In genomic region chr5:181160144-181160754, GRCh38 we compare ENCODE assay signal across 1 cellular context.
TF ChIP-seq lines count a peak whose summit lies in the region.

No MANE protein-coding gene starts in this region.

TF ChIP-seq in K562, 482 proteins besides CTCF, POLR2A, EP300 and RAD21 (continued from another document):
- TF ChIP-seq REST (CRISPR knock-in tag; IDR thresholded peaks at IDR 0.05; ENCODE audit: low read depth): no peak
- TF ChIP-seq ZBTB7A (IDR thresholded peaks at IDR 0.05; ENCODE audit: borderline replicate concordance, control insufficient read depth, low read depth, low read length): peak; percentile 35; the same call in 1 of the 2 replicates
- no peak for TF ChIP-seq BDP1 (IDR thresholded peaks at IDR 0.05; ENCODE audit: insufficient read depth, insufficient read length)
- no peak for TF ChIP-seq NEUROD1 (IDR thresholded peaks at IDR 0.05; ENCODE audit: borderline replicate concordance, low read depth, low read length, partially characterized antibody)
- no peak for TF ChIP-seq TEAD4 (IDR thresholded peaks at IDR 0.05; ENCODE audit: low read length)
- TF ChIP-seq TEAD4 (CRISPR knock-in tag; IDR thresholded peaks at IDR 0.05; ENCODE audit: borderline replicate concordance): no peak
- no peak for TF ChIP-seq IRF2 (CRISPR knock-in tag; IDR thresholded peaks at IDR 0.05)
- TF ChIP-seq STAT5B (CRISPR knock-in tag; IDR thresholded peaks at IDR 0.05): no peak
- TF ChIP-seq ZNF431 (CRISPR knock-in tag; IDR thresholded peaks at IDR 0.05): no peak
- TF ChIP-seq HDAC2 (IDR thresholded peaks at IDR 0.05): no peak
- TF ChIP-seq ZNF134 (CRISPR knock-in tag; conservative IDR thresholded peaks at IDR 0.05): no peak
- TF ChIP-seq DNMT1 (IDR thresholded peaks at IDR 0.05): no peak
- no peak for TF ChIP-seq DIDO1 (tag; IDR thresholded peaks at IDR 0.05; ENCODE audit: low read depth)
- TF ChIP-seq MECOM (CRISPR knock-in tag; IDR thresholded peaks at IDR 0.05): no peak
- no peak for TF ChIP-seq TOE1 (IDR thresholded peaks at IDR 0.05; ENCODE audit: borderline replicate concordance)
- TF ChIP-seq TOE1 (CRISPR knock-in tag; IDR thresholded peaks at IDR 0.05; ENCODE audit: borderline replicate concordance, low read depth): no peak
- no peak for TF ChIP-seq STAT5A (IDR thresholded peaks at IDR 0.05; ENCODE audit: borderline replicate concordance, low read length)
- TF ChIP-seq TBL1XR1 (IDR thresholded peaks at IDR 0.05; ENCODE audit: low read length in 2 of 2): no peak
- TF ChIP-seq NCOA4 (IDR thresholded peaks at IDR 0.05; ENCODE audit: partially characterized antibody): no peak
- no peak for TF ChIP-seq CHD7 (IDR thresholded peaks at IDR 0.05; ENCODE audit: low read depth, low read length)
- TF ChIP-seq TSC22D4 (tag; IDR thresholded peaks at IDR 0.05): no peak
